In genomic region chr16:31868701-31869167, GRCh38 we compare ENCODE assay signal across 8 cellular contexts. TPM values are rescaled to one million over a fixed set of nuclear protein-coding genes. Genes with fewer than 3 reads are reported as not detected.
DNase-seq lines count a peak whose midpoint lies in the region; ATAC-seq, FAIRE-seq and TF ChIP-seq lines count a peak whose summit lies in the region.

No MANE protein-coding gene starts in this region.

- FAIRE-seq in TTC549 (lab: Jason Lieb, UNC) (peak; percentile 57), GM12878 (lab: Jason Lieb, UNC) (peak; percentile 92), small intestine (lab: Jason Lieb, UNC) (no peak)

- TF ChIP-seq CTCF in HCT116 (IDR thresholded peaks at IDR 0.05 in 2 of 3, conservative IDR thresholded peaks at IDR 0.05 in 1 of 3; ENCODE audit: borderline replicate concordance in 1 of 3, insufficient read depth in 1 of 3, low read depth in 2 of 3, low read length in 2 of 3) (peak; percentile 64 to 74 (median 73)), GM12878 (IDR thresholded peaks at IDR 0.05 in 2 of 3, conservative IDR thresholded peaks at IDR 0.05 in 1 of 3; ENCODE audit: control insufficient read depth in 2 of 3, extremely low read depth in 1 of 3, insufficient read depth in 1 of 3, low read depth in 3 of 3, low read length in 3 of 3) (peak; percentile 59 to 71 (median 70))

- TF ChIP-seq EP300 in GM12878 (IDR thresholded peaks at IDR 0.05; ENCODE audit: borderline replicate concordance in 1 of 2, control insufficient read depth in 1 of 2, low read depth in 2 of 2, low read length in 2 of 2) = no peak

- H3K9ac ChIP-seq in HCT116 (ENCODE audit: low read length) (no peak overlapping the region), GM12878 (ENCODE audit: control insufficient read depth, insufficient read depth, low read length) (no peak overlapping the region)

- in situ Hi-C loops in GM12878 (cut with MboI) = loop anchor here (5.0 kb wide), 2 partner anchors 411 to 876 kb away; partner anchors contain the start of gene ARMC5

- TF ChIP-seq POLR2A in HCT116 (IDR thresholded peaks at IDR 0.05; ENCODE audit: borderline replicate concordance, extremely low read depth, insufficient read depth, insufficient read length) (no peak), GM12878 (IDR thresholded peaks at IDR 0.05; ENCODE audit: low read depth, low read length) (no peak)

- H2AFZ ChIP-seq in HCT116 (ENCODE audit: low read depth, low read length, poor library complexity, severe bottlenecking) = peak overlapping the region; percentile 88
- peak overlapping the region; percentile 59 for H2AFZ ChIP-seq in GM12878 (ENCODE audit: control insufficient read depth, low read depth, low read length)

- H3K27me3 ChIP-seq in HCT116 (ENCODE audit: insufficient read depth, low read length) = no peaks in the 10 kb centered on the region
- H3K27me3 ChIP-seq in GM12878 (replicated peaks in 1 of 2; ENCODE audit: control insufficient read depth in 2 of 2, insufficient read depth in 2 of 2, low read length in 1 of 2) = no peaks in the 10 kb centered on the region
- no peaks in the 10 kb centered on the region for H3K27me3 ChIP-seq in small intestine (ENCODE audit: control insufficient read depth in 2 of 2, insufficient read depth in 2 of 2, low read length in 2 of 2)

- no peak overlapping the region for H3K27ac ChIP-seq in HCT116 (ENCODE audit: low read depth, low read length)
- H3K27ac ChIP-seq in GM12878 (ENCODE audit: control insufficient read depth, insufficient read depth) = no peak overlapping the region
- H3K27ac ChIP-seq in small intestine (ENCODE audit: low read depth in 1 of 2, low read length in 1 of 2) = peak overlapping the region in 1 of 2 donors; percentile 7

- intact Hi-C loops in HCT116 (cut with micrococcal nuclease) (loop anchor here (1.0 to 5.0 kb wide), 3 partner anchors 156 to 883 kb away; partner anchors contain the start of genes ARMC5 and HSD3B7), GM12878 (cut with micrococcal nuclease; ENCODE audit: unreplicated experiment) (loop anchor here (1.0 kb wide), 2 partner anchors 362 to 409 kb away; partner anchors contain the start of gene ARMC5)

- BruUV-seq in HCT116 (replicated peaks; lab: Mats Ljungman, UMichigan) (no TSS peak), GM12878 (replicated peaks; lab: Mats Ljungman, UMichigan) (no TSS peak)

- CTCF ChIA-PET in HCT116 (lab: Charles Lee) = interaction anchor here (0.7 to 2.3 kb wide), 10 partner anchors 10 to 915 kb away, joined by 3 to 17 read pairs (median 6); partner anchors contain the start of genes ARMC5, HSD3B7, ZNF646 and ZNF668
- CTCF ChIA-PET in GM12878 (lab: Yijun Ruan, JAX) = interaction anchor here (0.6 to 9.6 kb wide), 30 partner anchors 9 to 1075 kb away, joined by 3 to 92 read pairs (median 4); partner anchors contain the start of genes ARMC5, HSD3B7, ZNF646 and ZNF668

- TF ChIP-seq RAD21 in HCT116 (IDR thresholded peaks at IDR 0.05; ENCODE audit: low read depth) (peak; percentile 83), GM12878 (IDR thresholded peaks at IDR 0.05; ENCODE audit: insufficient read depth, low read depth, low read length) (peak; percentile 87)

- H3K9me2 ChIP-seq in HCT116 (ENCODE audit: insufficient read depth) = no peaks in the 10 kb centered on the region

- RAD21 ChIA-PET in HCT116 (lab: Charles Lee; ENCODE audit: low non-redundant PET in 1 of 2, low total read pairs in 2 of 2, uncharacterized antibody in 2 of 2, unreplicated experiment in 2 of 2) (no interaction called here), GM12878 (lab: Charles Lee; ENCODE audit: unreplicated experiment) (interaction anchor here (0.5 to 2.9 kb wide), 16 partner anchors 8 to 883 kb away, joined by 3 to 20 read pairs (median 5); partner anchors contain the start of genes ARMC5 and ZNF668)

- no peaks in the 10 kb centered on the region for H4K20me1 ChIP-seq in HCT116 (ENCODE audit: insufficient read depth)
- no peaks in the 10 kb centered on the region for H4K20me1 ChIP-seq in GM12878 (ENCODE audit: control insufficient read depth, insufficient read depth)

- H3K4me1 ChIP-seq in HCT116 (ENCODE audit: control insufficient read depth in 1 of 2, insufficient read depth in 2 of 2, low read length in 2 of 2) (peaks cover 3 to 14% of the 10 kb centered on the region in 2 experiments; a peak in 2 of 4 replicates), GM12878 (ENCODE audit: control insufficient read depth, insufficient read depth, low read length) (peaks cover 24% of the 10 kb centered on the region), small intestine (ENCODE audit: control insufficient read depth in 2 of 2, insufficient read depth in 1 of 2, low read depth in 1 of 2, low read length in 1 of 2) (peaks cover 0 to 2% of the 10 kb centered on the region in 2 donors)

- DNase-seq in DMS53 treated with DMSO at 0.1 percent for 48 hours (lab: John Stamatoyannopoulos, UW; ENCODE audit: unreplicated experiment) (peak; percentile 48), HCT116 (ENCODE audit: low read depth, low spot score) (peak; percentile 73), NCI-H2029 (lab: John Stamatoyannopoulos, UW) (peak; percentile 71), GM12878 (ENCODE audit: low read depth, low spot score) (no peak), iPS-NIHi7 (ENCODE audit: extremely low spot score) (peak; percentile 69), small intestine (peak; percentile 76)

- SMC1A ChIA-PET in GM12878 (lab: Charles Lee; ENCODE audit: uncharacterized antibody, unreplicated experiment) = interaction anchor here (0.8 to 5.4 kb wide), 15 partner anchors 10 to 919 kb away, joined by 3 to 37 read pairs (median 4); partner anchors contain the start of genes ARMC5 and FUS

- H3K9me3 ChIP-seq in HCT116 (ENCODE audit: control insufficient read depth in 1 of 2, insufficient read depth in 1 of 2, low read depth in 1 of 2, low read length in 2 of 2) (no peaks in the 10 kb centered on the region), GM12878 (replicated peaks; ENCODE audit: control insufficient read depth, insufficient read depth, low read length) (no peaks in the 10 kb centered on the region; the same call in 2 of the 3 replicates), small intestine (ENCODE audit: control insufficient read depth, low read depth) (no peaks in the 10 kb centered on the region)

- peak; percentile 84 for ATAC-seq in HCT116
- ATAC-seq in GM12878 = peak; percentile 78
- ATAC-seq in GM18520 (IDR thresholded peaks at IDR 0.05; ENCODE audit: unreplicated experiment) = no peak

- H3K4me2 ChIP-seq in HCT116 (ENCODE audit: low read length) (peak overlapping the region; percentile 39), GM12878 (ENCODE audit: control insufficient read depth, insufficient read depth) (peak overlapping the region; percentile 72)

- H3K4me3 ChIP-seq in HCT116 (replicated peaks in 1 of 2; ENCODE audit: low read depth in 1 of 2, low read length in 2 of 2) (no peak overlapping the region), GM12878 (peak overlapping the region; percentile 28; the same call in 1 of the 2 replicates), small intestine (ENCODE audit: low read depth in 1 of 2, low read length in 2 of 2) (no peak overlapping the region)

- POLR2A ChIA-PET in HCT116 (lab: Charles Lee) (interaction anchor here (1.8 kb wide), 1 partner anchor 156 kb away, joined by 9 read pairs; a partner anchor contains a TSS), GM12878 (lab: Charles Lee) (interaction anchor here (0.6 to 1.3 kb wide), 6 partner anchors 9 to 914 kb away, joined by 3 to 5 read pairs (median 4); no protein-coding TSS in a partner anchor)

- H3K79me2 ChIP-seq in HCT116 (ENCODE audit: insufficient read depth, low read length) (peaks cover 1% of the 10 kb centered on the region), GM12878 (ENCODE audit: control insufficient read depth, insufficient read depth, low read length) (peaks cover 5% of the 10 kb centered on the region)

- WGBS in GM12878 (ENCODE audit: insufficient coverage, insufficient replicate concordance, low lambda C conversion rate, missing lambda C conversion rate) = 0% methylated on average over 8 of the region's 8 CpGs
- 12 to 16% (median 15%) methylated on average over 8 of the region's 8 CpGs for WGBS in small intestine, 3 donors

- H3K36me3 ChIP-seq in HCT116 (ENCODE audit: control insufficient read depth in 1 of 2, insufficient read depth in 2 of 2, low read length in 2 of 2) = no peaks in the 10 kb centered on the region
- H3K36me3 ChIP-seq in GM12878 (ENCODE audit: control insufficient read depth in 2 of 2, insufficient read depth in 2 of 2, low read length in 1 of 2) = no peaks in the 10 kb centered on the region
- no peaks in the 10 kb centered on the region for H3K36me3 ChIP-seq in small intestine (ENCODE audit: control insufficient read depth in 2 of 2, insufficient read depth in 2 of 2, low read length in 2 of 2)

TF ChIP-seq in HCT116, 20 proteins besides CTCF, POLR2A, EP300 and RAD21 (continues in another document):
- no peak for TF ChIP-seq ZNF274 (IDR thresholded peaks at IDR 0.05; ENCODE audit: low read depth, low read length)

TF ChIP-seq in GM12878, 131 proteins besides CTCF, POLR2A, EP300 and RAD21 (continues in another document):
- TF ChIP-seq ZNF217 (IDR thresholded peaks at IDR 0.05) (no peak), NFYA (IDR thresholded peaks at IDR 0.05; ENCODE audit: borderline replicate concordance, low read depth, low read length) (no peak), PML (IDR thresholded peaks at IDR 0.05; ENCODE audit: low read length) (no peak), SMC3 (IDR thresholded peaks at IDR 0.05; ENCODE audit: borderline replicate concordance, low read length) (peak; percentile 58; the same call in 1 of the 2 replicates), ZNF24 (IDR thresholded peaks at IDR 0.05) (no peak), JUNB (IDR thresholded peaks at IDR 0.05) (no peak), DPF2 (IDR thresholded peaks at IDR 0.05) (0 out of 2 replicates have a peak, but pooled peaks have one; percentile 38)

RNA-seq across cellular contexts. Expression of gene ZNF267, which starts 4.9 kb away (rescaled TPM):
- total RNA-seq in HCT116 (2021; ENCODE audit: unreplicated experiment) (15.9 TPM), GM12878 (2014; rRNA removed) (27.4 and 35.1 TPM in 2 replicates), GM12878 (2014; rRNA removed; fragmentation: Illumina TruSeq; extraction: Trizol) (54.6 and 57.3 TPM in 2 replicates), GM12878 (2021) (32.5 and 39.3 TPM in 2 replicates)
- 2.5 and 3.7 TPM in 2 replicates for polyA plus RNA-seq in HCT116 (2012)
- 161 and 168 TPM in 2 replicates for total RNA-seq in GM12878 (2013; cell fraction: nucleolus; rRNA removed)
- 12.6 TPM for polyA plus RNA-seq in GM12878 (2011; ENCODE audit: low read depth)
- polyA plus RNA-seq in GM12878 (2011; rRNA removed) (50.0 and 87.3 TPM in 2 replicates), GM12878 (2014; fragmentation: Illumina TruSeq; extraction: Trizol) (31.8 and 46.2 TPM in 2 replicates), GM12878 (2014; fragmentation: Nextera tagmentation; extraction: Ambion mirVana) (10 to 100 TPM; 16.3 to 18.9 TPM), GM12878 (2014; rRNA removed) (13.9 and 18.3 TPM in 2 replicates), GM12878 (2016; fragmentation: Nextera tagmentation; extraction: Ambion mirVana) (10 to 100 TPM; 28.6 to 30.7 TPM), small intestine (1 to 10 TPM; 3.2 to 5.8 (median 4.5) TPM)
- 13.6 and 20.2 TPM in 2 replicates for polyA plus RNA-seq in GM12878 (2011; cell fraction: cytosol; rRNA removed)
- polyA plus RNA-seq in GM12878 (2011; cell fraction: nucleus; rRNA removed) = 45.7 and 52.3 TPM in 2 replicates
- 18.0 and 19.4 TPM in 2 replicates for polyA plus RNA-seq in GM12878 (2012)
- 72.0 and 84.8 TPM in 2 replicates for polyA minus RNA-seq in GM12878 (2011; rRNA and poly(A)+ RNA removed)
- 34.0 and 41.3 TPM in 2 replicates for polyA minus RNA-seq in GM12878 (2011; cell fraction: cytosol; rRNA and poly(A)+ RNA removed)
- polyA minus RNA-seq in GM12878 (2011; cell fraction: nucleus; rRNA and poly(A)+ RNA removed) = 75.3 and 104 TPM in 2 replicates
